In the genomic region with DNA sequence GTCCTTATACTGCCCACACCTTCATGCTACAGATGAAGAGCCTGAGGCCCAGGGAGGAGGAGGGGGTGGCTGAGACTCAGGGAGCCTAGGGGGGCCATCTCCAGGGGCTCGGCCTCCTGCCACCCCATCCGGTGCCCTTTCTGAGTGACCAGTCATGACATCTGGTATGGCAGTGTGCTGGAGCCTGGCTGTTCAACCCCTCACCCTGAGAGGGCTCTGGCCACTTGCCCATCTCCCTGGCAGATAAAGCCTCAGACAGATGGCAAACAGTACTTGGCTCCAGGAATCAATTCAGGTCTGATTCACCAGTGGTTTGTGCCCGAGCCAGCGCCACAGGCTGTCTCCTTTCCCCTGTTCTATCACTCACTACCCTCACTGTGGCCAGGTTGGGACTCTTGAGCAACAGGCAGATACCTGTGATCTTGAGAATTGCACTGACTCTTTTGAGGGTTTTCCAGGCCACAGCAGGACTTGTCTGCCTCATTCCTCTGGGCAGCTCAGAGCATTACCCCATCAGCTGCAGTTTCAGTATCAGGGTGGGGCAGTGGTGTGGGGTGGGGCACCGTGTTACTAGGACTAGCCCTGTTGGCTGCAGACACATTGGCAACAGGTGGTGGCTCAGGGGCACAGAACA, we compare ENCODE assay signal across 8 cellular contexts. TPM values are rescaled to one million over a fixed set of nuclear protein-coding genes. Genes with fewer than 3 reads are reported as not detected.
A peak's percentile ranks its signal among the peaks of the same experiment; 100 is the strongest.
DNase-seq lines count a peak whose midpoint lies in the region; ATAC-seq and TF ChIP-seq lines count a peak whose summit lies in the region.

No MANE protein-coding gene starts in this region.

- no peak for ATAC-seq in HG03139 (IDR thresholded peaks at IDR 0.05; ENCODE audit: unreplicated experiment)

- H3K36me3 ChIP-seq in Peyer's patch (peaks cover 0 to 8% (median 0%) of the 10 kb centered on the region in 3 donors), stomach (peaks cover 10 to 24% (median 16%) of the 10 kb centered on the region in 4 donors), testis (ENCODE audit: low read depth, missing control alignments) (no peaks in the 10 kb centered on the region), H7 (replicated peaks; ENCODE audit: control insufficient read depth, insufficient read depth, low read length) (no peaks in the 10 kb centered on the region; the same call in 1 of the 2 replicates)

- DNase-seq in NK-92 treated with Interleukin-12 subunit alpha and Interleukin-12 subunit beta, amount 100 ng/mL, for 24 hours (lab: John Stamatoyannopoulos, UW) = peak; percentile 40
- DNase-seq in NK-92 (lab: John Stamatoyannopoulos, UW; ENCODE audit: unreplicated experiment) = no peak
- peak in 2 of 3 donors; percentile 83 to 84 for DNase-seq in Peyer's patch
- DNase-seq in fibroblast of gingiva (ENCODE audit: low read depth) = peak; percentile 30
- DNase-seq in stomach = peak; percentile 82
- no peak for DNase-seq in testis
- no peak for DNase-seq in H7

- TF ChIP-seq CTCF in Peyer's patch (IDR thresholded peaks at IDR 0.05) = peak in 1 of 6 experiments; percentile 7
- TF ChIP-seq CTCF in stomach (IDR thresholded peaks at IDR 0.05) = no peak
- TF ChIP-seq CTCF in testis (IDR thresholded peaks at IDR 0.05) = no peak

- intact Hi-C loops in stomach (cut with DNase I; ENCODE audit: low total_unique reads) = no loop called here
- intact Hi-C loops in testis (cut with DNase I; ENCODE audit: low total_unique reads) = no loop called here

- peak overlapping the region in 3 of 4 donors; percentile 15 to 83 (median 72) for H3K27ac ChIP-seq in Peyer's patch
- H3K27ac ChIP-seq in stomach = peak overlapping the region; percentile 43 to 55 (median 52)
- H3K27ac ChIP-seq in testis = no peak overlapping the region

- H3K27me3 ChIP-seq in Peyer's patch (no peaks in the 10 kb centered on the region), stomach (no peaks in the 10 kb centered on the region), testis (no peaks in the 10 kb centered on the region), H7 (ENCODE audit: control insufficient read depth, insufficient read depth, low read length) (no peaks in the 10 kb centered on the region)

- WGBS in stomach, 5 donors = 23 to 52% (median 33%) methylated on average over 5 of the region's 5 CpGs
- 75 to 85% methylated on average over 5 of the region's 5 CpGs for WGBS in testis, 2 donors

- H3K4me1 ChIP-seq in Peyer's patch = peaks cover 0 to 28% (median 4%) of the 10 kb centered on the region in 4 donors
- H3K4me1 ChIP-seq in stomach = peaks cover 10 to 50% (median 16%) of the 10 kb centered on the region in 4 donors
- H3K4me1 ChIP-seq in testis = no peaks in the 10 kb centered on the region

- no peak for TF ChIP-seq EP300 in stomach (IDR thresholded peaks at IDR 0.05)

- H3K9me3 ChIP-seq in Peyer's patch (no peaks in the 10 kb centered on the region), stomach (no peaks in the 10 kb centered on the region), testis (no peaks in the 10 kb centered on the region)

- no peak overlapping the region for H3K4me3 ChIP-seq in Peyer's patch
- H3K4me3 ChIP-seq in stomach = no peak overlapping the region
- no peak overlapping the region for H3K4me3 ChIP-seq in testis
- H3K4me3 ChIP-seq in H7 (ENCODE audit: insufficient read depth, low read depth, low read length) = no peak overlapping the region

- TF ChIP-seq POLR2A in Peyer's patch (IDR thresholded peaks at IDR 0.05) = peak in 1 of 2 donors; percentile 40
- no peak for TF ChIP-seq POLR2A in stomach (IDR thresholded peaks at IDR 0.05)
- no peak for TF ChIP-seq POLR2A in testis (IDR thresholded peaks at IDR 0.05)

RNA-seq across cellular contexts. Expression of gene SRSF3, which starts 22.8 kb away (rescaled TPM):
- total RNA-seq in Peyer's patch (100 to 1,000 TPM; 101 to 156 (median 142) TPM), stomach (100 to 1,000 TPM in 4 of 5 donors, 10 to 100 TPM in 1; 77.2 to 250 (median 145) TPM), testis (100 to 1,000 TPM; 180 to 183 TPM)
- polyA plus RNA-seq in stomach (100 to 1,000 TPM; 130 to 179 (median 146) TPM), testis (ENCODE audit: insufficient read depth, low read depth, low replicate concordance) (289 TPM)
- total RNA-seq in H7 (2014; rRNA removed; shearing (Covaris generic)) = 111 and 171 TPM in 2 replicates

Comparison
In these comparisons a context has a peak if more than half of its experiments do, and no peak if none do; other contexts are left out.
1. DNase-seq: peak in NK-92 treated with Interleukin-12 subunit alpha and Interleukin-12 subunit beta, amount 100 ng/mL, for 24 hours (single experiment), Peyer's patch (2 of 3), fibroblast of gingiva (single experiment) and stomach (single experiment); none in NK-92 (single experiment), testis (single experiment) and H7 (single experiment).
2. H3K27ac ChIP-seq: peak in Peyer's patch (3 of 4) and stomach (5 of 5); none in testis (0 of 2).